Comparison of ENCODE assay signal across 14 cellular contexts in the genomic region with DNA sequence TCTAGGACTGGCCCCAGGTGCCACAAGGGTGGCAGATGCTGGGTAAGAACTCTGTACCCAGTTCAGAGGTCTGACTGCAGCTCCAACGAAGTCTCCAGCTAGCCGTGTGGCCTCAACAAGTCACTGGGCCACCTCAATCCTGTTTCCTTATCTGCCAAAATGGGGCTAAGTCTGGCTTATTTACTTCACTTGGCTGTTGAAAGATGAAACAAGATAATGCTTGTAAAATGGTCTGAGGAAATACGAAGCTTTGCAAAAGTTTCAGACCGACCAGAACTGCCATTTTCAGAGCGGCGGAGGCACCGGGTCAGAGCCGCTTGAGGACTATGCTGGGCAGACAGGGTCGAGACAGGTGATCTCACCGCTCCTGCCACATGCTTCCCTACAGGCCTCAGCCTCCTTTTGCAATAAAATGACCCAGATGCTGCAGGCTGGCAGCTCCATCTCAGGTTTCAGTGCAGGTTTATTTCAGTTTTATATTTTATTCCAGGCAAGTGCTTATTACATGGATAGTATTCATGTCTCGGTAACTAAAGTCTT. TPM values are rescaled to one million over a fixed set of nuclear protein-coding genes. Genes with fewer than 3 reads are reported as not detected.
DNase-seq lines count a peak whose midpoint lies in the region; ATAC-seq, FAIRE-seq and TF ChIP-seq lines count a peak whose summit lies in the region.
"Had no signal": no experiment of that assay in that cellular context is flagged by ENCODE, and none has a peak within 500 bp of the region (broad histone marks: within the 10 kb centered on the region; RNA-seq: fewer than 3 reads in every experiment).

No MANE protein-coding gene starts in this region.

- no peak overlapping the region; the same call in 1 of the 2 replicates for H3K4me2 ChIP-seq in K562 (ENCODE audit: insufficient read depth, low read length)

- H3K36me3 ChIP-seq in cardiac muscle cell (peaks cover 6% of the 10 kb centered on the region), heart right ventricle (peaks cover 0 to 64% (median 21%) of the 10 kb centered on the region in 9 donors), K562 (ENCODE audit: control insufficient read depth, insufficient read depth, low read length) (peaks cover 3% of the 10 kb centered on the region; the same call in 1 of the 3 replicates), muscle layer of colon (ENCODE audit: insufficient read depth, low read length) (peaks cover 59% of the 10 kb centered on the region), uterus (no peaks in the 10 kb centered on the region)

- H3K27ac ChIP-seq in cardiac muscle cell (peak overlapping the region; percentile 54), heart right ventricle (peak overlapping the region in 1 of 10 donors; percentile 58), K562 (ENCODE audit: extremely low read depth, low read depth, low read length) (peak overlapping the region; percentile 43; the same call in 1 of the 3 replicates), muscle layer of colon (ENCODE audit: low read depth, low read length) (peak overlapping the region; percentile 36), uterus (peak overlapping the region; percentile 43 to 61)

- no peaks in the 10 kb centered on the region for H3K79me2 ChIP-seq in K562 (ENCODE audit: control insufficient read depth, insufficient read depth, low read length)

- H3K9ac ChIP-seq in K562 (ENCODE audit: insufficient read depth in 1 of 2, low read depth in 2 of 2, low read length in 2 of 2) (peak overlapping the region; percentile 31 to 82; a peak in 2 of 4 replicates), muscle layer of colon (ENCODE audit: low read length) (no peak overlapping the region)

- peak; percentile 54 for FAIRE-seq in K562 (lab: Jason Lieb, UNC)
- FAIRE-seq: frontal cortex, H54 had no signal

- H4K20me1 ChIP-seq in K562 (replicated peaks; ENCODE audit: control insufficient read depth, insufficient read depth, low read length) = no peaks in the 10 kb centered on the region

- no TSS peak for BruUV-seq in K562 (replicated peaks; lab: Mats Ljungman, UMichigan)

- WGBS in heart right ventricle, 2 donors = 88 to 89% methylated on average over 11 of the region's 11 CpGs
- 23% methylated on average over 11 of the region's 11 CpGs for WGBS in K562 (ENCODE audit: insufficient coverage, low coverage, missing lambda C conversion rate)

- no peaks in the 10 kb centered on the region for H3K9me1 ChIP-seq in K562 (ENCODE audit: control insufficient read depth, insufficient read depth, low read length)

- in situ Hi-C loops in K562 (cut with MboI) = no loop called here

- POLR2A ChIA-PET in K562 (lab: Yijun Ruan, JAX) = interaction anchor here (0.9 to 3.4 kb wide), 4 partner anchors 9 to 32 kb away, joined by 4 to 31 read pairs (median 14); no protein-coding TSS in a partner anchor

- no peaks in the 10 kb centered on the region for H3K27me3 ChIP-seq in cardiac muscle cell
- no peaks in the 10 kb centered on the region for H3K27me3 ChIP-seq in heart right ventricle
- no peaks in the 10 kb centered on the region for H3K27me3 ChIP-seq in K562 (ENCODE audit: control insufficient read depth in 2 of 2, insufficient read depth in 2 of 2, low read length in 2 of 2)
- H3K27me3 ChIP-seq in muscle layer of colon (ENCODE audit: control insufficient read depth in 1 of 2, insufficient read depth in 2 of 2, low read length in 2 of 2) = no peaks in the 10 kb centered on the region
- no peaks in the 10 kb centered on the region for H3K27me3 ChIP-seq in uterus

- no peak for DNase-seq in cardiac muscle cell (ENCODE audit: low read depth in 1 of 2, low spot score in 1 of 2)
- DNase-seq in heart right ventricle = no peak
- DNase-seq in K562 (ENCODE audit: extremely low read depth in 1 of 4, low spot score in 3 of 4) = peak in 1 of 4 experiments; percentile 42
- no peak for DNase-seq in uterus
- DNase-seq in stimulated activated CD8-positive, alpha-beta memory T cell treated with anti-CD3 and anti-CD28 coated beads, Interleukin-4, amount 100 ng/mL, for 48 hours = no peak
- DNase-seq in activated effector memory CD4-positive, alpha-beta T cell treated with Interleukin-2 at 50 U/mL for 16 hours = no peak
- DNase-seq: NCI-H1105, NCI-H526 treated with DMSO at 0.1 percent for 48 hours, occipital lobe, Right ventricle myocardium superior had no signal

- H3K4me3 ChIP-seq in cardiac muscle cell (no peak overlapping the region), heart right ventricle (no peak overlapping the region), K562 (no peak overlapping the region), muscle layer of colon (ENCODE audit: low read depth in 1 of 2, low read length in 2 of 2) (no peak overlapping the region), uterus (no peak overlapping the region)

- CTCF ChIA-PET in K562 (lab: Yijun Ruan, JAX; ENCODE audit: low intra/inter-chr PET ratio) = interaction anchor here (0.7 to 5.3 kb wide), 2 partner anchors 31 to 130 kb away, joined by 4 to 78 read pairs; no protein-coding TSS in a partner anchor

- TF ChIP-seq EP300 in K562 (IDR thresholded peaks at IDR 0.05; ENCODE audit: low read length) = 0 out of 2 replicates have a peak, but pooled peaks have one; percentile 15

- TF ChIP-seq RAD21 in K562 (CRISPR knock-in tag; conservative IDR thresholded peaks at IDR 0.05 in 1 of 2, IDR thresholded peaks at IDR 0.05 in 1 of 2) = no peak

- ATAC-seq in heart right ventricle (no peak), K562 (peak; percentile 45), GM21576 (IDR thresholded peaks at IDR 0.05; ENCODE audit: unreplicated experiment) (no peak)

- intact Hi-C loops in heart right ventricle (cut with DNase I) = loop anchor here in 6 of 10 donors (2.0 to 10.0 kb wide), 3 partner anchors 31 to 1661 kb away; no protein-coding TSS in a partner anchor
- intact Hi-C loops in K562 (cut with micrococcal nuclease) = no loop called here
- intact Hi-C loops in uterus (cut with DNase I; ENCODE audit: low total_unique reads) = loop anchor here (2.0 kb wide), 1 partner anchor 29 kb away; no protein-coding TSS in a partner anchor

- TF ChIP-seq POLR2A in K562 (conservative IDR thresholded peaks at IDR 0.05) (no peak), uterus (IDR thresholded peaks at IDR 0.05) (no peak)

- H3K9me3 ChIP-seq in cardiac muscle cell (ENCODE audit: low read depth) (no peaks in the 10 kb centered on the region), heart right ventricle (no peaks in the 10 kb centered on the region), K562 (replicated peaks; ENCODE audit: control insufficient read depth, insufficient read depth, low read depth, low read length) (no peaks in the 10 kb centered on the region), muscle layer of colon (ENCODE audit: low read length) (no peaks in the 10 kb centered on the region), uterus (no peaks in the 10 kb centered on the region)

- H3K4me1 ChIP-seq in cardiac muscle cell (ENCODE audit: low read depth) = peaks cover 34% of the 10 kb centered on the region
- peaks cover 0 to 28% (median 14%) of the 10 kb centered on the region in 9 donors for H3K4me1 ChIP-seq in heart right ventricle
- peaks cover 14 to 52% of the 10 kb centered on the region in 2 experiments for H3K4me1 ChIP-seq in K562 (replicated peaks in 1 of 2; ENCODE audit: control insufficient read depth in 2 of 2, insufficient read depth in 2 of 2, low read length in 2 of 2)
- peaks cover 12% of the 10 kb centered on the region for H3K4me1 ChIP-seq in muscle layer of colon (ENCODE audit: insufficient read depth, low read length)
- no peaks in the 10 kb centered on the region for H3K4me1 ChIP-seq in uterus

- no peak overlapping the region for H2AFZ ChIP-seq in K562 (ENCODE audit: low read depth, low read length)

- TF ChIP-seq CTCF in cardiac muscle cell (IDR thresholded peaks at IDR 0.05; ENCODE audit: low read depth, low read length) (no peak), heart right ventricle (IDR thresholded peaks at IDR 0.05) (no peak), K562 (IDR thresholded peaks at IDR 0.05 in 2 of 3, conservative IDR thresholded peaks at IDR 0.05 in 1 of 3; ENCODE audit: insufficient read depth in 2 of 3, low read depth in 1 of 3, low read length in 3 of 3) (no peak), uterus (IDR thresholded peaks at IDR 0.05) (no peak)

RNA-seq across cellular contexts. Expression of a gene that starts 17.2 kb away (rescaled TPM):
- total RNA-seq in cardiac muscle cell (15.8 and 17.4 TPM in 2 replicates), heart right ventricle (10 to 100 TPM in 6 of 10 donors, 1 to 10 TPM in 4; 6.9 to 14.1 (median 11.0) TPM), K562 (2014; rRNA removed) (7.8 and 8.7 TPM in 2 replicates), K562 (2014; rRNA removed; fragmentation: Illumina TruSeq; extraction: Trizol) (2.9 and 3.1 TPM in 2 replicates), K562 (2015; rRNA removed; fragmentation: Illumina TruSeq; extraction: Trizol) (4.9 and 5.3 TPM in 2 replicates), K562 (2021) (20.3 and 23.8 TPM in 2 replicates), uterus (10 to 100 TPM in 1 of 4 donors, 1 to 10 TPM in 3; 1.8 to 32.6 (median 7.8) TPM)
- polyA plus RNA-seq in cardiac muscle cell (7.1 and 7.3 TPM in 2 replicates), heart right ventricle (10 to 100 TPM in 1 of 2 donors, 1 to 10 TPM in 1; 5.0 to 11.6 TPM), K562 (2011; rRNA removed) (3.3 and 4.9 TPM in 2 replicates), K562 (2014; fragmentation: Illumina TruSeq; extraction: Trizol) (7.1 and 12.4 TPM in 2 replicates), K562 (2014; fragmentation: Nextera tagmentation; extraction: Ambion mirVana) (under 1 TPM; 0.18 to 0.21 TPM), K562 (2014; rRNA removed) (11.3 and 13.4 TPM in 2 replicates)
- total RNA-seq in K562 (2011; cell fraction: chromatin; rRNA removed; ENCODE audit: low replicate concordance) = 22.3 and 43.6 TPM in 2 replicates
- 17.0 and 19.3 TPM in 2 replicates for total RNA-seq in K562 (2011; cell fraction: nucleolus; rRNA removed)
- 18.7 and 31.2 TPM in 2 replicates for total RNA-seq in K562 (2011; cell fraction: nucleoplasm; rRNA removed)
- polyA plus RNA-seq in K562 (2011; cell fraction: cytosol; rRNA removed) = 5.2 and 6.1 TPM in 2 replicates
- 9.4 and 16.7 TPM in 2 replicates for polyA plus RNA-seq in K562 (2011; cell fraction: nucleus; rRNA removed)
- polyA plus RNA-seq in K562 (2012) = 11.9 and 12.2 TPM in 2 replicates
- 2.2 and 2.4 TPM in 2 replicates for polyA minus RNA-seq in K562 (2011; rRNA and poly(A)+ RNA removed)
- 4.2 and 5.2 TPM in 2 replicates for polyA minus RNA-seq in K562 (2011; cell fraction: cytosol; rRNA and poly(A)+ RNA removed)
- polyA minus RNA-seq in K562 (2011; cell fraction: nucleus; rRNA and poly(A)+ RNA removed) = 3.2 and 3.9 TPM in 2 replicates

RNA-seq across cellular contexts. Expression of a gene that starts 46.4 kb away (rescaled TPM):
- 93.3 and 106 TPM in 2 replicates for total RNA-seq in cardiac muscle cell
- polyA plus RNA-seq in cardiac muscle cell = 99.3 and 107 TPM in 2 replicates
- total RNA-seq in heart right ventricle = 10 to 100 TPM; 21.6 to 33.4 (median 27.0) TPM
- polyA plus RNA-seq in heart right ventricle = 10 to 100 TPM; 21.0 to 75.1 TPM
- total RNA-seq in K562 (2011; cell fraction: chromatin; rRNA removed; ENCODE audit: low replicate concordance) = 68.3 and 189 TPM in 2 replicates
- 83.7 and 87.9 TPM in 2 replicates for total RNA-seq in K562 (2011; cell fraction: nucleolus; rRNA removed)
- 62.3 and 62.5 TPM in 2 replicates for total RNA-seq in K562 (2011; cell fraction: nucleoplasm; rRNA removed)
- total RNA-seq in K562 (2014; rRNA removed) = 14.8 and 15.9 TPM in 2 replicates
- total RNA-seq in K562 (2014; rRNA removed; fragmentation: Illumina TruSeq; extraction: Trizol) = 4.9 and 9.1 TPM in 2 replicates
- total RNA-seq in K562 (2015; rRNA removed; fragmentation: Illumina TruSeq; extraction: Trizol) = 11.8 and 13.0 TPM in 2 replicates
- 15.3 and 20.2 TPM in 2 replicates for total RNA-seq in K562 (2021)
- polyA plus RNA-seq in K562 (2011; rRNA removed) = 20.7 and 22.6 TPM in 2 replicates
- polyA plus RNA-seq in K562 (2011; cell fraction: cytosol; rRNA removed) = 18.1 and 32.9 TPM in 2 replicates
- polyA plus RNA-seq in K562 (2011; cell fraction: nucleus; rRNA removed) = 125 and 246 TPM in 2 replicates
- 22.3 and 33.7 TPM in 2 replicates for polyA plus RNA-seq in K562 (2012)
- 14.9 and 16.3 TPM in 2 replicates for polyA plus RNA-seq in K562 (2014; fragmentation: Illumina TruSeq; extraction: Trizol)
- under 1 TPM; 0.20 to 0.62 TPM for polyA plus RNA-seq in K562 (2014; fragmentation: Nextera tagmentation; extraction: Ambion mirVana)
- polyA plus RNA-seq in K562 (2014; rRNA removed) = 24.1 and 26.3 TPM in 2 replicates
- polyA minus RNA-seq in K562 (2011; rRNA and poly(A)+ RNA removed) = 7.6 and 10.0 TPM in 2 replicates
- 7.5 and 8.6 TPM in 2 replicates for polyA minus RNA-seq in K562 (2011; cell fraction: cytosol; rRNA and poly(A)+ RNA removed)
- polyA minus RNA-seq in K562 (2011; cell fraction: nucleus; rRNA and poly(A)+ RNA removed) = 21.7 and 23.0 TPM in 2 replicates
- total RNA-seq in uterus = 10 to 100 TPM; 13.2 to 77.5 (median 51.2) TPM

RNA-seq across cellular contexts. Expression of a gene that starts 47.4 kb away (rescaled TPM):
- total RNA-seq in cardiac muscle cell = 47.1 and 52.6 TPM in 2 replicates
- 34.0 and 43.1 TPM in 2 replicates for polyA plus RNA-seq in cardiac muscle cell
- 10 to 100 TPM; 17.9 to 30.5 (median 23.4) TPM for total RNA-seq in heart right ventricle
- 10 to 100 TPM; 12.8 to 15.4 TPM for polyA plus RNA-seq in heart right ventricle
- total RNA-seq in K562 (2011; cell fraction: chromatin; rRNA removed; ENCODE audit: low replicate concordance) = 56.9 and 60.1 TPM in 2 replicates
- total RNA-seq in K562 (2011; cell fraction: nucleolus; rRNA removed) = 41.0 and 43.8 TPM in 2 replicates
- total RNA-seq in K562 (2011; cell fraction: nucleoplasm; rRNA removed) = 43.1 TPM in 2 replicates
- 87.5 and 90.0 TPM in 2 replicates for total RNA-seq in K562 (2014; rRNA removed)
- total RNA-seq in K562 (2014; rRNA removed; fragmentation: Illumina TruSeq; extraction: Trizol) = 58.4 and 59.9 TPM in 2 replicates
- 55.2 and 55.5 TPM in 2 replicates for total RNA-seq in K562 (2015; rRNA removed; fragmentation: Illumina TruSeq; extraction: Trizol)
- total RNA-seq in K562 (2021) = 59.3 and 62.6 TPM in 2 replicates
- polyA plus RNA-seq in K562 (2011; rRNA removed) = 15.6 and 16.4 TPM in 2 replicates
- polyA plus RNA-seq in K562 (2011; cell fraction: cytosol; rRNA removed) = 11.1 and 11.6 TPM in 2 replicates
- 32.0 and 43.6 TPM in 2 replicates for polyA plus RNA-seq in K562 (2011; cell fraction: nucleus; rRNA removed)
- polyA plus RNA-seq in K562 (2012) = 24.8 and 48.3 TPM in 2 replicates
- polyA plus RNA-seq in K562 (2014; fragmentation: Illumina TruSeq; extraction: Trizol) = 58.1 and 60.3 TPM in 2 replicates
- 10 to 100 TPM; 16.4 to 41.1 TPM for polyA plus RNA-seq in K562 (2014; fragmentation: Nextera tagmentation; extraction: Ambion mirVana)
- polyA plus RNA-seq in K562 (2014; rRNA removed) = 35.5 and 36.8 TPM in 2 replicates
- polyA minus RNA-seq in K562 (2011; rRNA and poly(A)+ RNA removed) = 14.5 and 19.0 TPM in 2 replicates
- polyA minus RNA-seq in K562 (2011; cell fraction: cytosol; rRNA and poly(A)+ RNA removed) = 34.4 and 42.5 TPM in 2 replicates
- polyA minus RNA-seq in K562 (2011; cell fraction: nucleus; rRNA and poly(A)+ RNA removed) = 42.3 and 64.4 TPM in 2 replicates
- 10 to 100 TPM in 3 of 4 donors, 1 to 10 TPM in 1; 2.1 to 43.3 (median 23.5) TPM for total RNA-seq in uterus
